In genomic region chr11:60314607-60315321, GRCh38 we compare ENCODE assay signal across 17 cellular contexts. TPM values are rescaled to one million over a fixed set of nuclear protein-coding genes. Genes with fewer than 3 reads are reported as not detected.
DNase-seq lines count a peak whose midpoint lies in the region; ATAC-seq and TF ChIP-seq lines count a peak whose summit lies in the region.
"Had no signal": no experiment of that assay in that cellular context is flagged by ENCODE, and none has a peak within 500 bp of the region (broad histone marks: within the 10 kb centered on the region; RNA-seq: fewer than 3 reads in every experiment).

No MANE protein-coding gene starts in this region.

- peaks cover 5% of the 10 kb centered on the region; the same call in 1 of the 2 replicates for H3K9me2 ChIP-seq in GM23338 (ENCODE audit: insufficient read depth)

- no peaks in the 10 kb centered on the region for H3K36me3 ChIP-seq in BLaER1
- H3K36me3 ChIP-seq in GM23338 (ENCODE audit: insufficient read depth), result no peaks in the 10 kb centered on the region

- peak overlapping the region; percentile 23 for H3K4me2 ChIP-seq in BLaER1
- no peak overlapping the region for H3K4me2 ChIP-seq in GM23338

- H3K27ac ChIP-seq in BLaER1 (0 out of 2 replicates have a peak overlapping the region, but pooled peaks have one; percentile 7), GM23338 (ENCODE audit: low read depth) (no peak overlapping the region)

- 53 to 76% methylated on average over 2 of the region's 2 CpGs for WGBS in lower leg skin, 2 donors

- H3K4me1 ChIP-seq in BLaER1 (peaks cover 49% of the 10 kb centered on the region), GM23338 (ENCODE audit: insufficient read depth) (no peaks in the 10 kb centered on the region)
- H3K4me1 ChIP-seq: Caco-2 had no signal

- TF ChIP-seq POLR2A in lower leg skin (IDR thresholded peaks at IDR 0.05), result no peak

- H3K9me3 Mint-ChIP-seq in GM23338 (peaks cover 2% of the 10 kb centered on the region; the same call in 1 of the 3 replicates), nephron progenitor cell (no peaks in the 10 kb centered on the region)
- H3K9me3 Mint-ChIP-seq in dendritic cell treated with granulocyte-macrophage colony-stimulating factor and Interleukin-4, amounts not matched to agents 40 ng/mL and 50 ng/mL, for 4 days, result peaks cover 19% of the 10 kb centered on the region
- peaks cover 9% of the 10 kb centered on the region for H3K9me3 Mint-ChIP-seq in activated naive CD8-positive, alpha-beta T cell treated with anti-CD3 and anti-CD28 coated beads for 36 hours

- peak; percentile 19 for DNase-seq in GM23338 (ENCODE audit: low spot score)
- DNase-seq in nephron progenitor cell, result no peak
- no peak for DNase-seq in A172 (ENCODE audit: low spot score)
- DNase-seq in lower leg skin (ENCODE audit: low spot score in 2 of 2), result no peak
- DNase-seq in activated naive CD8-positive, alpha-beta T cell treated with anti-CD3 and anti-CD28 coated beads for 36 hours, result no peak
- DNase-seq: Caco-2, EL, KG1, NCI-H1048, NCI-H1436 treated with DMSO at 0.1 percent for 48 hours, NCI-H2029 treated with DMSO at 0.1 percent for 48 hours, NCI-H510A treated with DMSO at 0.1 percent for 48 hours, NCI-H82 had no signal

- H3K4me3 Mint-ChIP-seq in GM23338 (no peak overlapping the region), nephron progenitor cell (no peak overlapping the region)
- H3K4me3 Mint-ChIP-seq in dendritic cell treated with granulocyte-macrophage colony-stimulating factor and Interleukin-4, amounts not matched to agents 40 ng/mL and 50 ng/mL, for 4 days, result no peak overlapping the region
- no peak overlapping the region for H3K4me3 Mint-ChIP-seq in activated naive CD8-positive, alpha-beta T cell treated with anti-CD3 and anti-CD28 coated beads for 36 hours

- no peak overlapping the region for H3K4me3 ChIP-seq in BLaER1
- no peak overlapping the region for H3K4me3 ChIP-seq in GM23338
- H3K4me3 ChIP-seq in lower leg skin (ENCODE audit: low read depth, poor library complexity, severe bottlenecking), result no peak overlapping the region

- H3K27ac Mint-ChIP-seq in GM23338 (no peak overlapping the region; the same call in 1 of the 2 replicates), nephron progenitor cell (peak overlapping the region; percentile 5)
- peak overlapping the region; percentile 85 for H3K27ac Mint-ChIP-seq in dendritic cell treated with granulocyte-macrophage colony-stimulating factor and Interleukin-4, amounts not matched to agents 40 ng/mL and 50 ng/mL, for 4 days
- H3K27ac Mint-ChIP-seq in activated naive CD8-positive, alpha-beta T cell treated with anti-CD3 and anti-CD28 coated beads for 36 hours, result no peak overlapping the region

- H3K9me3 ChIP-seq in BLaER1, result peaks cover 37% of the 10 kb centered on the region
- H3K9me3 ChIP-seq: Caco-2 had no signal

- H3K36me3 Mint-ChIP-seq in GM23338 (ENCODE audit: low read depth) (no peaks in the 10 kb centered on the region), nephron progenitor cell (ENCODE audit: low read depth) (no peaks in the 10 kb centered on the region)
- H3K36me3 Mint-ChIP-seq in dendritic cell treated with granulocyte-macrophage colony-stimulating factor and Interleukin-4, amounts not matched to agents 40 ng/mL and 50 ng/mL, for 4 days (ENCODE audit: low read depth), result peaks cover 45% of the 10 kb centered on the region
- H3K36me3 Mint-ChIP-seq in activated naive CD8-positive, alpha-beta T cell treated with anti-CD3 and anti-CD28 coated beads for 36 hours, result no peaks in the 10 kb centered on the region

- H2AFZ ChIP-seq in GM23338, result no peak overlapping the region; the same call in 1 of the 2 replicates

- ATAC-seq in GM23338, result peak; percentile 66
- ATAC-seq in HG02884 (IDR thresholded peaks at IDR 0.05; ENCODE audit: unreplicated experiment), result no peak
- ATAC-seq: HCT116 had no signal

- no peak for TF ChIP-seq CTCF in GM23338 (conservative IDR thresholded peaks at IDR 0.05; ENCODE audit: low read depth in 2 of 2)
- no peak for TF ChIP-seq CTCF in nephron progenitor cell (IDR thresholded peaks at IDR 0.05)
- no peak for TF ChIP-seq CTCF in lower leg skin (IDR thresholded peaks at IDR 0.05)

- H3F3A ChIP-seq in GM23338 (replicated peaks; ENCODE audit: low read depth), result no peaks in the 10 kb centered on the region

- H3K27me3 ChIP-seq in BLaER1, result no peaks in the 10 kb centered on the region
- no peaks in the 10 kb centered on the region for H3K27me3 ChIP-seq in GM23338 (ENCODE audit: insufficient read depth)

- H3K27me3 Mint-ChIP-seq in GM23338 (ENCODE audit: insufficient read depth, low read depth, poor library complexity) (peaks cover 3% of the 10 kb centered on the region), nephron progenitor cell (ENCODE audit: low read depth, poor library complexity) (no peaks in the 10 kb centered on the region)
- no peaks in the 10 kb centered on the region for H3K27me3 Mint-ChIP-seq in dendritic cell treated with granulocyte-macrophage colony-stimulating factor and Interleukin-4, amounts not matched to agents 40 ng/mL and 50 ng/mL, for 4 days
- H3K27me3 Mint-ChIP-seq in activated naive CD8-positive, alpha-beta T cell treated with anti-CD3 and anti-CD28 coated beads for 36 hours, result peaks cover 25% of the 10 kb centered on the region

- no peak overlapping the region for H3K9ac ChIP-seq in BLaER1

- intact Hi-C loops in dendritic cell treated with granulocyte-macrophage colony-stimulating factor and Interleukin-4, amounts not matched to agents 40 ng/mL and 50 ng/mL, for 4 days (cut with micrococcal nuclease), result loop anchor here (5.0 to 10.0 kb wide), 3 partner anchors 32 to 132 kb away; partner anchors contain the start of genes MS4A4A and MS4A6A
- intact Hi-C loops in lower leg skin (cut with DNase I; ENCODE audit: low total_unique reads), result no loop called here

- H3K79me2 ChIP-seq in GM23338 (replicated peaks; ENCODE audit: insufficient read depth), result no peaks in the 10 kb centered on the region

- H4K20me1 ChIP-seq in BLaER1 (no peaks in the 10 kb centered on the region), GM23338 (replicated peaks; ENCODE audit: insufficient read depth) (no peaks in the 10 kb centered on the region)

- H3K4me1 Mint-ChIP-seq in GM23338 (no peaks in the 10 kb centered on the region; the same call in 2 of the 3 replicates), nephron progenitor cell (no peaks in the 10 kb centered on the region)
- H3K4me1 Mint-ChIP-seq in dendritic cell treated with granulocyte-macrophage colony-stimulating factor and Interleukin-4, amounts not matched to agents 40 ng/mL and 50 ng/mL, for 4 days (ENCODE audit: low read depth), result peaks cover 35% of the 10 kb centered on the region
- H3K4me1 Mint-ChIP-seq in activated naive CD8-positive, alpha-beta T cell treated with anti-CD3 and anti-CD28 coated beads for 36 hours, result peaks cover 6% of the 10 kb centered on the region

TF ChIP-seq in GM23338, 12 proteins besides CTCF, POLR2A, EP300 and RAD21 (continues in another document):
- no peak for TF ChIP-seq EZH2phosphoT487 (IDR thresholded peaks at IDR 0.05; ENCODE audit: unreplicated experiment)
- TF ChIP-seq JUNB (IDR thresholded peaks at IDR 0.05; ENCODE audit: unreplicated experiment), result no peak
- TF ChIP-seq ZNF114 (CRISPR knock-in tag; IDR thresholded peaks at IDR 0.05), result no peak
- no peak for TF ChIP-seq NANOG (IDR thresholded peaks at IDR 0.05; ENCODE audit: borderline replicate concordance)
- TF ChIP-seq STAT1 (IDR thresholded peaks at IDR 0.05; ENCODE audit: unreplicated experiment), result no peak

RNA-seq across cellular contexts. Expression of gene MS4A6E, which starts 12.3 kb away (rescaled TPM):
- total RNA-seq in GM23338 (2014; rRNA removed; shearing (Covaris generic)), result not detected in 2 replicates
- polyA plus RNA-seq in GM23338 (2016; fragmentation: Nextera tagmentation; extraction: Ambion mirVana), result not detected in 2 replicates
- not detected in 2 replicates for total RNA-seq in A172 (2014; rRNA removed; shearing (Covaris generic))
- not detected for total RNA-seq in lower leg skin
- total RNA-seq in activated naive CD8-positive, alpha-beta T cell treated with anti-CD3 and anti-CD28 coated beads for 36 hours, result not detected
- total RNA-seq: Caco-2 had no signal

RNA-seq across cellular contexts. Expression of gene MS4A4A, which starts 34.3 kb away (rescaled TPM):
- not detected in 2 replicates for total RNA-seq in GM23338 (2014; rRNA removed; shearing (Covaris generic))
- polyA plus RNA-seq in GM23338 (2016; fragmentation: Nextera tagmentation; extraction: Ambion mirVana), result not detected in 2 replicates
- total RNA-seq in A172 (2014; rRNA removed; shearing (Covaris generic)), result not detected in 2 replicates
- 1 to 10 TPM; 3.0 to 9.5 (median 6.2) TPM for total RNA-seq in lower leg skin
- total RNA-seq in activated naive CD8-positive, alpha-beta T cell treated with anti-CD3 and anti-CD28 coated beads for 36 hours, result not detected
- total RNA-seq: Caco-2 had no signal

Comparison
In these comparisons a context has a peak if more than half of its experiments do, and no peak if none do; other contexts are left out.
1. H3K27ac Mint-ChIP-seq: peak in dendritic cell treated with granulocyte-macrophage colony-stimulating factor and Interleukin-4, amounts not matched to agents 40 ng/mL and 50 ng/mL, for 4 days (single experiment) and nephron progenitor cell (single experiment); none in GM23338 (single experiment) and activated naive CD8-positive, alpha-beta T cell treated with anti-CD3 and anti-CD28 coated beads for 36 hours (single experiment).